19 cellular contexts compared by ENCODE assay signal in genomic region chr6:24699521-24700359, GRCh38. TPM values are rescaled to one million over a fixed set of nuclear protein-coding genes. Genes with fewer than 3 reads are reported as not detected.
DNase-seq lines count a peak whose midpoint lies in the region; ATAC-seq, FAIRE-seq and TF ChIP-seq lines count a peak whose summit lies in the region.
"Had no signal": no experiment of that assay in that cellular context is flagged by ENCODE, and none has a peak within 500 bp of the region (broad histone marks: within the 10 kb centered on the region; RNA-seq: fewer than 3 reads in every experiment).

No MANE protein-coding gene starts in this region.

- H2BK12ac ChIP-seq in H9 (ENCODE audit: insufficient read length, low read depth, low read length): no peak overlapping the region

- H2BK120ac ChIP-seq in H9 (ENCODE audit: low read depth, low read length, poor library complexity, severe bottlenecking): no peak overlapping the region

- FAIRE-seq in small intestine (lab: Jason Lieb, UNC): no peak
- FAIRE-seq: GM18507, GM19239 had no signal

- H2AK5ac ChIP-seq in H9 (ENCODE audit: insufficient read length, low read length): no peak overlapping the region

- H3K36me3 Mint-ChIP-seq in CD4-positive, CD25-positive, alpha-beta regulatory T cell: no peaks in the 10 kb centered on the region
- H3K36me3 Mint-ChIP-seq in naive B cell: peaks cover 0 to 6% of the 10 kb centered on the region in 2 donors
- peaks cover 11 to 44% (median 40%) of the 10 kb centered on the region in 3 experiments for H3K36me3 Mint-ChIP-seq in H9 (ENCODE audit: insufficient read depth in 1 of 3, low read depth in 3 of 3)

- no peak overlapping the region for H4K91ac ChIP-seq in H9 (ENCODE audit: insufficient read length, low read depth, low read length)

- H3K4ac ChIP-seq in H9 (ENCODE audit: low read depth, low read length): no peak overlapping the region

- WGBS in small intestine, 3 donors: 44 to 60% (median 46%) methylated on average over 3 of the region's 3 CpGs
- no CpG with 5 or more reads among the region's 3 CpGs for WGBS in H9 (ENCODE audit: extremely low coverage, insufficient read length, low lambda C conversion rate)

- no peaks in the 10 kb centered on the region for H3K9me3 ChIP-seq in CD4-positive, CD25-positive, alpha-beta regulatory T cell (ENCODE audit: control insufficient read depth in 2 of 2, low read length in 2 of 2)
- H3K9me3 ChIP-seq in small intestine (ENCODE audit: control insufficient read depth, low read depth) (no peaks in the 10 kb centered on the region), H9 (ENCODE audit: control insufficient read depth, low read depth, low read length) (no peaks in the 10 kb centered on the region)
- H3K9me3 ChIP-seq: ovary, sigmoid colon, tibial nerve had no signal

- H3T11ph ChIP-seq in H9 (ENCODE audit: low read length): no peak overlapping the region

- H3K4me1 Mint-ChIP-seq in CD4-positive, CD25-positive, alpha-beta regulatory T cell: peaks cover 15 to 34% (median 26%) of the 10 kb centered on the region in 4 donors
- H3K4me1 Mint-ChIP-seq in naive B cell (peaks cover 12 to 29% (median 14%) of the 10 kb centered on the region in 3 donors), H9 (no peaks in the 10 kb centered on the region)

- no peak overlapping the region for H4K5ac ChIP-seq in H9 (ENCODE audit: insufficient read length, low read depth, low read length)

- no peaks in the 10 kb centered on the region for H3K23me2 ChIP-seq in H9 (ENCODE audit: insufficient read length, low read depth, low read length, poor library complexity, severe bottlenecking)

- no peak overlapping the region for H3K4me3 Mint-ChIP-seq in CD4-positive, CD25-positive, alpha-beta regulatory T cell
- H3K4me3 Mint-ChIP-seq in naive B cell (no peak overlapping the region), H9 (no peak overlapping the region; a peak in 1 of 5 replicates)

- no peak overlapping the region for H2BK15ac ChIP-seq in H9 (ENCODE audit: low read depth, low read length)

- H2BK20ac ChIP-seq in H9 (ENCODE audit: low read depth, low read length, poor library complexity, severe bottlenecking): no peak overlapping the region

- no peak overlapping the region for H4K8ac ChIP-seq in H9 (replicated peaks; ENCODE audit: insufficient read length, low read depth, low read length)

- no peak overlapping the region for H3K9ac ChIP-seq in H9 (ENCODE audit: extremely low read depth, insufficient read length, low read length)

- no peak overlapping the region for H3K4me2 ChIP-seq in H9 (ENCODE audit: insufficient read depth, insufficient read length, low read length)

- H3K27ac Mint-ChIP-seq in CD4-positive, CD25-positive, alpha-beta regulatory T cell: peak overlapping the region in 2 of 3 donors; percentile 6 to 40
- H3K27ac Mint-ChIP-seq in naive B cell (peak overlapping the region in 4 of 6 donors; percentile 1 to 78 (median 46)), H9 (no peak overlapping the region)

- H3K79me1 ChIP-seq in H9 (ENCODE audit: insufficient read depth, low read depth, low read length, poor library complexity, severe bottlenecking): no peaks in the 10 kb centered on the region

- no peak overlapping the region for H3K14ac ChIP-seq in H9 (ENCODE audit: insufficient read depth, low read length)

- peaks cover 7% of the 10 kb centered on the region for H3K4me1 ChIP-seq in ACC112 (ENCODE audit: control insufficient read depth, insufficient read depth, low read length, unreplicated experiment)
- H3K4me1 ChIP-seq in CD4-positive, CD25-positive, alpha-beta regulatory T cell (ENCODE audit: control insufficient read depth, insufficient read depth, low read length, poor library complexity, severe bottlenecking): no peaks in the 10 kb centered on the region
- no peaks in the 10 kb centered on the region for H3K4me1 ChIP-seq in small intestine (ENCODE audit: control insufficient read depth in 2 of 2, insufficient read depth in 1 of 2, low read depth in 1 of 2, low read length in 1 of 2)
- H3K4me1 ChIP-seq in H9 (ENCODE audit: insufficient read depth, low read length): no peaks in the 10 kb centered on the region
- H3K4me1 ChIP-seq: sigmoid colon had no signal

- H3K23ac ChIP-seq in H9 (ENCODE audit: insufficient read length, low read depth, low read length): no peak overlapping the region

- H3K9me3 Mint-ChIP-seq in CD4-positive, CD25-positive, alpha-beta regulatory T cell: no peaks in the 10 kb centered on the region
- H3K9me3 Mint-ChIP-seq in naive B cell (no peaks in the 10 kb centered on the region), H9 (no peaks in the 10 kb centered on the region)

- H3K4me3 ChIP-seq in ACC112 (ENCODE audit: low read depth, low read length): no peak overlapping the region
- no peak overlapping the region for H3K4me3 ChIP-seq in CD4-positive, CD25-positive, alpha-beta regulatory T cell (ENCODE audit: low read depth, low read length)
- no peak overlapping the region for H3K4me3 ChIP-seq in small intestine (ENCODE audit: low read depth in 1 of 2, low read length in 2 of 2)
- H3K4me3 ChIP-seq: ovary, sigmoid colon, tibial nerve had no signal

- no peaks in the 10 kb centered on the region for H3K79me2 ChIP-seq in ACC112 (ENCODE audit: control insufficient read depth, insufficient read depth, low read length, unreplicated experiment)
- H3K79me2 ChIP-seq in H9 (ENCODE audit: insufficient read depth, low read length): no peaks in the 10 kb centered on the region

- no peak for ATAC-seq in CD4-positive, CD25-positive, alpha-beta regulatory T cell (ENCODE audit: low read depth in 2 of 2)
- no peak for ATAC-seq in naive B cell (ENCODE audit: low read depth in 2 of 2)

- TF ChIP-seq CTCF in H9 (conservative IDR thresholded peaks at IDR 0.05): no peak

- H2AFZ ChIP-seq in ACC112 (ENCODE audit: low read length, unreplicated experiment) (no peak overlapping the region), H9 (ENCODE audit: low read length) (no peak overlapping the region)

- no peak for DNase-seq in CD4-positive, CD25-positive, alpha-beta regulatory T cell
- no peak for DNase-seq in naive B cell
- no peak for DNase-seq in small intestine
- DNase-seq in H9: no peak
- no peak for DNase-seq in NCI-H526 treated with DMSO at 0.1 percent for 48 hours (lab: John Stamatoyannopoulos, UW)
- DNase-seq: DMS79; effector CD8-positive, alpha-beta T cell; hypothalamus; NCI-H187 treated with DMSO at 0.1 percent for 48 hours; NCI-H446 treated with DMSO at 0.1 percent for 48 hours; ovary; SHP77; sigmoid colon; stimulated activated CD4-positive, alpha-beta T cell treated with anti-CD3 and anti-CD28 coated beads, Interleukin-2, amount 100 ng/mL, for 48 hours had no signal

- no peaks in the 10 kb centered on the region for H3K27me3 Mint-ChIP-seq in CD4-positive, CD25-positive, alpha-beta regulatory T cell
- no peaks in the 10 kb centered on the region for H3K27me3 Mint-ChIP-seq in naive B cell
- no peaks in the 10 kb centered on the region for H3K27me3 Mint-ChIP-seq in H9 (ENCODE audit: low read depth)

- H3K56ac ChIP-seq in H9 (ENCODE audit: insufficient read length, low read depth, low read length): no peak overlapping the region

- H3K18ac ChIP-seq in H9 (ENCODE audit: insufficient read length, low read depth, low read length): no peak overlapping the region

- H3K27me3 ChIP-seq in ACC112 (ENCODE audit: insufficient read depth, low read length) (no peaks in the 10 kb centered on the region), small intestine (ENCODE audit: control insufficient read depth in 2 of 2, insufficient read depth in 2 of 2, low read length in 2 of 2) (no peaks in the 10 kb centered on the region), H9 (ENCODE audit: insufficient read depth, low read length) (no peaks in the 10 kb centered on the region)
- H3K27me3 ChIP-seq in CD4-positive, CD25-positive, alpha-beta regulatory T cell (ENCODE audit: control insufficient read depth, insufficient read depth, low read length): no peaks in the 10 kb centered on the region
- H3K27me3 ChIP-seq: ovary, sigmoid colon, tibial nerve had no signal

- H3K27ac ChIP-seq in ACC112 (ENCODE audit: low read depth, low read length) (peak overlapping the region; percentile 6), angular gyrus (ENCODE audit: low read depth, low read length) (peak overlapping the region; percentile 43), small intestine (ENCODE audit: low read depth in 1 of 2, low read length in 1 of 2) (no peak overlapping the region), H9 (ENCODE audit: insufficient read length, low read depth, low read length) (no peak overlapping the region)
- H3K27ac ChIP-seq in CD4-positive, CD25-positive, alpha-beta regulatory T cell (ENCODE audit: insufficient read depth, low read length, poor library complexity, severe bottlenecking): no peak overlapping the region
- H3K27ac ChIP-seq: ovary, sigmoid colon had no signal

- no peak overlapping the region for H2BK5ac ChIP-seq in H9 (ENCODE audit: insufficient read length, low read length)

- no peaks in the 10 kb centered on the region for H4K20me1 ChIP-seq in H9 (ENCODE audit: control insufficient read depth, insufficient read depth, insufficient read length)

- H3K36me3 ChIP-seq in ACC112 (ENCODE audit: insufficient read depth, low read length) (peaks cover 16% of the 10 kb centered on the region), small intestine (ENCODE audit: control insufficient read depth in 2 of 2, insufficient read depth in 2 of 2, low read length in 2 of 2) (peaks cover 7 to 11% of the 10 kb centered on the region in 2 donors)
- H3K36me3 ChIP-seq in CD4-positive, CD25-positive, alpha-beta regulatory T cell (ENCODE audit: control insufficient read depth, insufficient read depth, low read length): peaks cover 31% of the 10 kb centered on the region
- H3K36me3 ChIP-seq: ovary had no signal

RNA-seq across cellular contexts. Expression of gene C6orf62, which starts 19.2 kb away (rescaled TPM):
- 124 TPM for total RNA-seq in CD4-positive, CD25-positive, alpha-beta regulatory T cell
- polyA plus RNA-seq in CD4-positive, CD25-positive, alpha-beta regulatory T cell: 100 to 1,000 TPM in 1 of 4 donors, 10 to 100 TPM in 3; 91.7 to 106 (median 98.6) TPM
- polyA plus RNA-seq in naive B cell (ENCODE audit: low read depth in 6 of 6) (100 to 1,000 TPM; 100 to 145 (median 120) TPM), small intestine (10 to 100 TPM; 34.3 to 53.1 (median 45.8) TPM)
- total RNA-seq in H9 (2021): 125 TPM in 2 replicates

RNA-seq across cellular contexts. Expression of gene ACOT13, which starts 32.9 kb away (rescaled TPM):
- total RNA-seq in CD4-positive, CD25-positive, alpha-beta regulatory T cell: 2.9 TPM
- polyA plus RNA-seq in CD4-positive, CD25-positive, alpha-beta regulatory T cell: 10 to 100 TPM; 14.3 to 26.7 (median 17.2) TPM
- polyA plus RNA-seq in naive B cell (ENCODE audit: low read depth in 6 of 6) (10 to 100 TPM in 1 of 6 donors, 1 to 10 TPM in 5; 4.0 to 10.8 (median 9.1) TPM), small intestine (10 to 100 TPM; 10.5 to 18.1 (median 14.3) TPM)
- 38.0 and 40.4 TPM in 2 replicates for total RNA-seq in H9 (2021)

RNA-seq across cellular contexts. Expression of gene TDP2, which starts 33.0 kb away (rescaled TPM):
- total RNA-seq in CD4-positive, CD25-positive, alpha-beta regulatory T cell: 43.2 TPM
- 10 to 100 TPM; 55.2 to 68.6 (median 57.1) TPM for polyA plus RNA-seq in CD4-positive, CD25-positive, alpha-beta regulatory T cell
- 10 to 100 TPM; 14.9 to 48.7 (median 32.0) TPM for polyA plus RNA-seq in naive B cell (ENCODE audit: low read depth in 6 of 6)
- 100 to 1,000 TPM in 2 of 3 donors, 10 to 100 TPM in 1; 76.2 to 419 (median 213) TPM for polyA plus RNA-seq in small intestine
- 54.7 and 55.6 TPM in 2 replicates for total RNA-seq in H9 (2021)

RNA-seq across cellular contexts. Expression of gene KIAA0319, which starts 53.7 kb away (rescaled TPM):
- total RNA-seq in CD4-positive, CD25-positive, alpha-beta regulatory T cell: not detected
- under 1 TPM in 1 of 4 donors, not detected in 3; 0.02 TPM for polyA plus RNA-seq in CD4-positive, CD25-positive, alpha-beta regulatory T cell
- polyA plus RNA-seq in naive B cell (ENCODE audit: low read depth in 6 of 6) (under 1 TPM in 3 of 6 donors, not detected in 3; 0.21 to 0.38 (median 0.24) TPM), small intestine (under 1 TPM in 1 of 3 donors, not detected in 2; 0.18 TPM)
- 0.28 and 0.31 TPM in 2 replicates for total RNA-seq in H9 (2021)

Comparison
In these comparisons a context has a peak if more than half of its experiments do, and no peak if none do; other contexts are left out.
1. H3K27ac ChIP-seq: peak in ACC112 (single experiment) and angular gyrus (single experiment); none in CD4-positive, CD25-positive, alpha-beta regulatory T cell (single experiment), small intestine (0 of 2) and H9 (single experiment).
2. H3K27ac Mint-ChIP-seq: peak in CD4-positive, CD25-positive, alpha-beta regulatory T cell (2 of 3) and naive B cell (4 of 6); none in H9 (0 of 3).